3 cellular contexts compared by ENCODE assay signal in genomic region chr3:48664929-48665328, GRCh38.
TF ChIP-seq lines count a peak whose summit lies in the region.

No MANE protein-coding gene starts in this region.

TF ChIP-seq in WTC11, 78 proteins besides CTCF, POLR2A, EP300 and RAD21 (continues in another document):
- TF ChIP-seq ZNF281 (CRISPR knock-in tag; IDR thresholded peaks at IDR 0.05) (no peak), ZNF512 (CRISPR knock-in tag; IDR thresholded peaks at IDR 0.05; ENCODE audit: borderline replicate concordance) (no peak), SP1 (CRISPR knock-in tag; conservative IDR thresholded peaks at IDR 0.05) (no peak), JUN (CRISPR knock-in tag; IDR thresholded peaks at IDR 0.05) (no peak), NFATC4 (CRISPR knock-in tag; IDR thresholded peaks at IDR 0.05) (no peak), PRDM15 (CRISPR knock-in tag; IDR thresholded peaks at IDR 0.05) (no peak), RORB (CRISPR knock-in tag; IDR thresholded peaks at IDR 0.05) (no peak)

TF ChIP-seq in neural cell, 6 proteins besides CTCF, POLR2A, EP300 and RAD21:
- TF ChIP-seq TAF1 (IDR thresholded peaks at IDR 0.05; ENCODE audit: low read depth) (no peak), SMC3 (conservative IDR thresholded peaks at IDR 0.05; ENCODE audit: poor library complexity) (no peak), POLR2AphosphoS5 (IDR thresholded peaks at IDR 0.05) (no peak), MXI1 (conservative IDR thresholded peaks at IDR 0.05; ENCODE audit: poor library complexity, severe bottlenecking) (no peak)
TF ChIP-seq in neural cell: peak in this region for 0.

TF ChIP-seq in HEK293T, 16 proteins besides CTCF, POLR2A, EP300 and RAD21:
- no peak for TF ChIP-seq SUZ12 (IDR thresholded peaks at IDR 0.05)
- no peak for TF ChIP-seq FOXM1 (IDR thresholded peaks at IDR 0.05; ENCODE audit: borderline replicate concordance)
- no peak for TF ChIP-seq L3MBTL2 (conservative IDR thresholded peaks at IDR 0.05)
- no peak for TF ChIP-seq TARDBP (IDR thresholded peaks at IDR 0.05)
- TF ChIP-seq HDGF (IDR thresholded peaks at IDR 0.05; ENCODE audit: borderline replicate concordance) = no peak
- no peak for TF ChIP-seq FOXA1 (IDR thresholded peaks at IDR 0.05)
- no peak for TF ChIP-seq ELF4 (IDR thresholded peaks at IDR 0.05)
- TF ChIP-seq ARNT (IDR thresholded peaks at IDR 0.05) = no peak
- TF ChIP-seq ZNF384 (IDR thresholded peaks at IDR 0.05) = no peak
- TF ChIP-seq CTBP1 (IDR thresholded peaks at IDR 0.05; ENCODE audit: borderline replicate concordance) = no peak
- TF ChIP-seq BHLHE40 (IDR thresholded peaks at IDR 0.05; ENCODE audit: borderline replicate concordance) = no peak
